ENCODE assay signal across 14 cellular contexts in genomic region chr1:59560807-59561450, GRCh38.
A peak's percentile ranks its signal among the peaks of the same experiment; 100 is the strongest.
DNase-seq lines count a peak whose midpoint lies in the region; ATAC-seq and TF ChIP-seq lines count a peak whose summit lies in the region.
"Had no signal": no experiment of that assay in that cellular context is flagged by ENCODE, and none has a peak within 500 bp of the region (broad histone marks: within the 10 kb centered on the region; RNA-seq: fewer than 3 reads in every experiment).

No MANE protein-coding gene starts in this region.

- H3K9me3 ChIP-seq in Loucy (ENCODE audit: insufficient read depth, low read depth, low read length) (peaks cover 13% of the 10 kb centered on the region; the same call in 1 of the 2 replicates), thyroid gland (no peaks in the 10 kb centered on the region)
- H3K9me3 ChIP-seq: upper lobe of right lung had no signal

- peak overlapping the region; percentile 55 for H3K4me2 ChIP-seq in Loucy (ENCODE audit: low read depth, low read length, poor library complexity, severe bottlenecking)

- no peak for TF ChIP-seq POLR2A in thyroid gland (IDR thresholded peaks at IDR 0.05)

- H3K4me1 ChIP-seq in Loucy (ENCODE audit: insufficient read depth, low read length, poor library complexity, severe bottlenecking) (peaks cover 63% of the 10 kb centered on the region), thyroid gland (peaks cover 4 to 11% of the 10 kb centered on the region in 2 donors)
- H3K4me1 ChIP-seq: upper lobe of right lung had no signal

- no peaks in the 10 kb centered on the region for H3K9me2 ChIP-seq in Loucy (replicated peaks; ENCODE audit: low read depth, low read length)

- H3K36me3 ChIP-seq in Loucy (ENCODE audit: insufficient read depth, low read length) (no peaks in the 10 kb centered on the region), thyroid gland (no peaks in the 10 kb centered on the region)
- H3K36me3 ChIP-seq: upper lobe of right lung had no signal

- 56 to 80% methylated on average over 6 of the region's 6 CpGs for WGBS in thyroid gland, 2 donors

- H3K27ac ChIP-seq in thyroid gland (no peak overlapping the region), substantia nigra (ENCODE audit: low read depth, low read length, poor library complexity, severe bottlenecking) (no peak overlapping the region)
- H3K27ac ChIP-seq: upper lobe of right lung had no signal

- no peaks in the 10 kb centered on the region for H3K27me3 ChIP-seq in Loucy (ENCODE audit: insufficient read depth, low read length, poor library complexity, severe bottlenecking)
- no peaks in the 10 kb centered on the region for H3K27me3 ChIP-seq in thyroid gland
- H3K27me3 ChIP-seq: upper lobe of right lung had no signal

- no peaks in the 10 kb centered on the region for H3K79me2 ChIP-seq in Loucy (ENCODE audit: insufficient read depth, low read length)

- TF ChIP-seq CTCF in Loucy (conservative IDR thresholded peaks at IDR 0.05; ENCODE audit: low read length) (peak; percentile 38), thyroid gland (IDR thresholded peaks at IDR 0.05) (no peak)

- H3K27me3 Mint-ChIP-seq in activated naive CD4-positive, alpha-beta T cell treated with anti-CD3 and anti-CD28 coated beads, Interleukin-2, amount 10 ng/mL, durations not matched to agents 7 days and 5 days: no peaks in the 10 kb centered on the region

- peak overlapping the region; percentile 23 for H3K9ac ChIP-seq in Loucy (ENCODE audit: low read depth, low read length, poor library complexity, severe bottlenecking)

- peak; percentile 57 for ATAC-seq in HG02852 (IDR thresholded peaks at IDR 0.05; ENCODE audit: unreplicated experiment)
- ATAC-seq: upper lobe of right lung had no signal

- H3K36me3 Mint-ChIP-seq in activated naive CD4-positive, alpha-beta T cell treated with anti-CD3 and anti-CD28 coated beads, Interleukin-2, amount 10 ng/mL, durations not matched to agents 7 days and 5 days: no peaks in the 10 kb centered on the region

- H4K20me1 ChIP-seq in Loucy (ENCODE audit: insufficient read depth, low read length, poor library complexity, severe bottlenecking): no peaks in the 10 kb centered on the region

- peaks cover 9% of the 10 kb centered on the region for H3K9me3 Mint-ChIP-seq in activated naive CD4-positive, alpha-beta T cell treated with anti-CD3 and anti-CD28 coated beads, Interleukin-2, amount 10 ng/mL, durations not matched to agents 7 days and 5 days

- H2AFZ ChIP-seq in Loucy (ENCODE audit: low read length): no peak overlapping the region

- H3K4me3 Mint-ChIP-seq in activated naive CD4-positive, alpha-beta T cell treated with anti-CD3 and anti-CD28 coated beads, Interleukin-2, amount 10 ng/mL, durations not matched to agents 7 days and 5 days: no peak overlapping the region
- H3K4me3 Mint-ChIP-seq: mesothelial cell of epicardium had no signal

- intact Hi-C loops in thyroid gland (cut with DNase I): no loop called here

- peaks cover 9% of the 10 kb centered on the region for H3K4me1 Mint-ChIP-seq in activated naive CD4-positive, alpha-beta T cell treated with anti-CD3 and anti-CD28 coated beads, Interleukin-2, amount 10 ng/mL, durations not matched to agents 7 days and 5 days

- CTCF ChIA-PET in activated naive CD4-positive, alpha-beta T cell treated with anti-CD3 and anti-CD28 coated beads, Interleukin-2, amount 10 ng/mL, durations not matched to agents 7 days and 5 days (lab: Charles Lee): interaction anchor here (1.1 to 1.3 kb wide), 2 partner anchors 138 to 198 kb away, joined by 3 read pairs; no protein-coding TSS in a partner anchor

- 0 out of 2 replicates have a peak, but pooled peaks cover 2% of the 10 kb centered on the region for H3F3A ChIP-seq in Loucy (ENCODE audit: low read depth)

- H3K4me3 ChIP-seq in Loucy (ENCODE audit: low read length, poor library complexity, severe bottlenecking) (peak overlapping the region; percentile 29), thyroid gland (replicated peaks in 1 of 3) (no peak overlapping the region)
- H3K4me3 ChIP-seq: upper lobe of right lung had no signal

- DNase-seq in activated naive CD4-positive, alpha-beta T cell treated with anti-CD3 and anti-CD28 coated beads, Interleukin-2, amount 10 ng/mL, durations not matched to agents 7 days and 5 days: peak; percentile 28
- no peak for DNase-seq in activated naive CD4-positive, alpha-beta T cell (lab: John Stamatoyannopoulos, UW)
- DNase-seq in thyroid gland (peak; percentile 35 to 46), NCI-H1048 (lab: John Stamatoyannopoulos, UW) (no peak), substantia nigra (lab: John Stamatoyannopoulos, UW) (no peak), NCI-H2171 treated with DMSO at 0.1 percent for 48 hours (lab: John Stamatoyannopoulos, UW) (no peak)
- DNase-seq: activated CD8-positive, alpha-beta memory T cell treated with anti-CD3 and anti-CD28 coated beads, Interleukin-2, amount 50 U/mL, for 4 hours; aorta; hypothalamus; NCI-H1436; upper lobe of right lung had no signal

- peak overlapping the region; percentile 17 for H3K27ac Mint-ChIP-seq in activated naive CD4-positive, alpha-beta T cell treated with anti-CD3 and anti-CD28 coated beads, Interleukin-2, amount 10 ng/mL, durations not matched to agents 7 days and 5 days
- H3K27ac Mint-ChIP-seq: mesothelial cell of epicardium had no signal

Comparison
In these comparisons a context has a peak if more than half of its experiments do, and no peak if none do; other contexts are left out.
1. DNase-seq: peak in activated naive CD4-positive, alpha-beta T cell treated with anti-CD3 and anti-CD28 coated beads, Interleukin-2, amount 10 ng/mL, durations not matched to agents 7 days and 5 days (single experiment) and thyroid gland (2 of 2); none in activated naive CD4-positive, alpha-beta T cell (0 of 4), NCI-H1048 (single experiment), substantia nigra (0 of 49) and NCI-H2171 treated with DMSO at 0.1 percent for 48 hours (single experiment).